In genomic region chr4:80197132-80197573, GRCh38 we compare ENCODE assay signal across 8 cellular contexts. TPM values are rescaled to one million over a fixed set of nuclear protein-coding genes. Genes with fewer than 3 reads are reported as not detected.
A peak's percentile ranks its signal among the peaks of the same experiment; 100 is the strongest.
DNase-seq lines count a peak whose midpoint lies in the region; ATAC-seq and TF ChIP-seq lines count a peak whose summit lies in the region.

Gene PRDM8, plus strand, starts transcription at chr4:80197503. Its CDS starts 2,578 bp downstream, at chr4:80200081.

- H2AFZ ChIP-seq in neuron (ENCODE audit: low read depth, low read length), result peak within 1 kb of the TSS; percentile 91

- H3K9me3 ChIP-seq in neuron (ENCODE audit: low read length), result peaks cover 5% of the 10 kb centered on the region

- H3K9me3 Mint-ChIP-seq in natural killer cell treated with Interleukin-12 subunit alpha and Interleukin-12 subunit beta and Interleukin-15 and Interleukin-18, amount 100 ng/mL, for 72 hours, result no peaks in the 10 kb centered on the region
- H3K9me3 Mint-ChIP-seq in natural killer cell, result no peaks in the 10 kb centered on the region
- no peaks in the 10 kb centered on the region for H3K9me3 Mint-ChIP-seq in T-helper 2 cell treated with Interferon-gamma antibody and Interleukin-4, amounts not matched to agents 5 μg/mL and 100 μg/mL, for 36 hours
- no peaks in the 10 kb centered on the region for H3K9me3 Mint-ChIP-seq in endothelial cell (ENCODE audit: unreplicated experiment)

- H3K27me3 ChIP-seq in neuron (ENCODE audit: insufficient read depth, low read length), result peaks cover 29% of the 10 kb centered on the region

- H3K27ac Mint-ChIP-seq in natural killer cell treated with Interleukin-12 subunit alpha and Interleukin-12 subunit beta and Interleukin-15 and Interleukin-18, amount 100 ng/mL, for 72 hours, result no peak within 1 kb of the TSS
- H3K27ac Mint-ChIP-seq in natural killer cell, result no peak within 1 kb of the TSS
- H3K27ac Mint-ChIP-seq in T-helper 2 cell treated with Interferon-gamma antibody and Interleukin-4, amounts not matched to agents 5 μg/mL and 100 μg/mL, for 36 hours, result no peak within 1 kb of the TSS
- H3K27ac Mint-ChIP-seq in endothelial cell (ENCODE audit: unreplicated experiment), result peak within 1 kb of the TSS; percentile 36

- H3K4me3 ChIP-seq in neuron (ENCODE audit: low read length), result peak within 1 kb of the TSS; percentile 59

- H3K27me3 Mint-ChIP-seq in natural killer cell treated with Interleukin-12 subunit alpha and Interleukin-12 subunit beta and Interleukin-15 and Interleukin-18, amount 100 ng/mL, for 72 hours, result peaks cover 19 to 27% of the 10 kb centered on the region in 2 donors
- H3K27me3 Mint-ChIP-seq in natural killer cell (ENCODE audit: low read depth in 2 of 2), result peaks cover 55 to 58% of the 10 kb centered on the region in 2 donors
- H3K27me3 Mint-ChIP-seq in T-helper 2 cell treated with Interferon-gamma antibody and Interleukin-4, amounts not matched to agents 5 μg/mL and 100 μg/mL, for 36 hours (ENCODE audit: low read depth), result peaks cover 88% of the 10 kb centered on the region
- H3K27me3 Mint-ChIP-seq in endothelial cell (ENCODE audit: unreplicated experiment), result peaks cover 39% of the 10 kb centered on the region

- H3K4me3 Mint-ChIP-seq in natural killer cell treated with Interleukin-12 subunit alpha and Interleukin-12 subunit beta and Interleukin-15 and Interleukin-18, amount 100 ng/mL, for 72 hours, result peak within 1 kb of the TSS; percentile 76
- H3K4me3 Mint-ChIP-seq in natural killer cell, result no peak within 1 kb of the TSS
- peak within 1 kb of the TSS; percentile 46 for H3K4me3 Mint-ChIP-seq in T-helper 2 cell treated with Interferon-gamma antibody and Interleukin-4, amounts not matched to agents 5 μg/mL and 100 μg/mL, for 36 hours
- H3K4me3 Mint-ChIP-seq in endothelial cell (ENCODE audit: unreplicated experiment), result peak within 1 kb of the TSS; percentile 86

- TF ChIP-seq CTCF in natural killer cell (IDR thresholded peaks at IDR 0.05) (no peak), endothelial cell (IDR thresholded peaks at IDR 0.05; ENCODE audit: unreplicated experiment) (no peak)

- peaks cover 18% of the 10 kb centered on the region for H3K36me3 Mint-ChIP-seq in natural killer cell treated with Interleukin-12 subunit alpha and Interleukin-12 subunit beta and Interleukin-15 and Interleukin-18, amount 100 ng/mL, for 72 hours
- no peaks in the 10 kb centered on the region for H3K36me3 Mint-ChIP-seq in natural killer cell
- H3K36me3 Mint-ChIP-seq in T-helper 2 cell treated with Interferon-gamma antibody and Interleukin-4, amounts not matched to agents 5 μg/mL and 100 μg/mL, for 36 hours (ENCODE audit: low read depth), result peaks cover 22% of the 10 kb centered on the region
- peaks cover 41% of the 10 kb centered on the region for H3K36me3 Mint-ChIP-seq in endothelial cell (ENCODE audit: low read depth, unreplicated experiment)

- H3K4me1 ChIP-seq in neuron (ENCODE audit: insufficient read depth, low read length), result peaks cover 20% of the 10 kb centered on the region

- H3K4me1 Mint-ChIP-seq in natural killer cell treated with Interleukin-12 subunit alpha and Interleukin-12 subunit beta and Interleukin-15 and Interleukin-18, amount 100 ng/mL, for 72 hours (ENCODE audit: low read depth in 2 of 2), result peaks cover 22 to 34% of the 10 kb centered on the region in 2 donors
- H3K4me1 Mint-ChIP-seq in natural killer cell, result peaks cover 10 to 23% of the 10 kb centered on the region in 2 donors
- H3K4me1 Mint-ChIP-seq in T-helper 2 cell treated with Interferon-gamma antibody and Interleukin-4, amounts not matched to agents 5 μg/mL and 100 μg/mL, for 36 hours (ENCODE audit: low read depth), result peaks cover 17% of the 10 kb centered on the region
- H3K4me1 Mint-ChIP-seq in endothelial cell (ENCODE audit: unreplicated experiment), result peaks cover 36% of the 10 kb centered on the region

- intact Hi-C loops in natural killer cell (cut with micrococcal nuclease), result no loop called here

- DNase-seq in natural killer cell treated with Interleukin-12 subunit alpha and Interleukin-12 subunit beta and Interleukin-15 and Interleukin-18, amount 100 ng/mL, for 72 hours (ENCODE audit: low spot score), result no peak
- DNase-seq in natural killer cell, result no peak
- DNase-seq in T-helper 2 cell treated with Interferon-gamma antibody and Interleukin-4, amounts not matched to agents 5 μg/mL and 100 μg/mL, for 36 hours (ENCODE audit: low spot score), result no peak
- peak; percentile 41 for DNase-seq in endothelial cell (ENCODE audit: low spot score)
- no peak for DNase-seq in activated CD4-positive, CD25-positive, alpha-beta regulatory T cell treated with anti-CD3 and anti-CD28 coated beads, Interleukin-2, amount 50 U/mL, for 72 hours

- ATAC-seq in natural killer cell treated with Interleukin-12 subunit alpha and Interleukin-12 subunit beta and Interleukin-15 and Interleukin-18, amount 100 ng/mL, for 72 hours, result peak in 1 of 2 donors; percentile 11
- ATAC-seq in natural killer cell (no peak), HG02970 (IDR thresholded peaks at IDR 0.05; ENCODE audit: low FRiP score, unreplicated experiment) (no peak), GM19467 (IDR thresholded peaks at IDR 0.05; ENCODE audit: unreplicated experiment) (no peak)

- H3K36me3 ChIP-seq in neuron (ENCODE audit: insufficient read depth, low read length), result peaks cover 10% of the 10 kb centered on the region

RNA-seq across cellular contexts. Expression of gene PRDM8, which starts in this region (rescaled TPM):
- 10 to 100 TPM; 12.3 to 15.5 TPM for total RNA-seq in natural killer cell treated with Interleukin-12 subunit alpha and Interleukin-12 subunit beta and Interleukin-15 and Interleukin-18, amount 100 ng/mL, for 72 hours
- total RNA-seq in natural killer cell (1 to 10 TPM; 5.8 to 6.2 (median 6.0) TPM), endothelial cell (ENCODE audit: unreplicated experiment) (30.5 TPM)
